Comparison of ENCODE assay signal across 15 cellular contexts in the genomic region with DNA sequence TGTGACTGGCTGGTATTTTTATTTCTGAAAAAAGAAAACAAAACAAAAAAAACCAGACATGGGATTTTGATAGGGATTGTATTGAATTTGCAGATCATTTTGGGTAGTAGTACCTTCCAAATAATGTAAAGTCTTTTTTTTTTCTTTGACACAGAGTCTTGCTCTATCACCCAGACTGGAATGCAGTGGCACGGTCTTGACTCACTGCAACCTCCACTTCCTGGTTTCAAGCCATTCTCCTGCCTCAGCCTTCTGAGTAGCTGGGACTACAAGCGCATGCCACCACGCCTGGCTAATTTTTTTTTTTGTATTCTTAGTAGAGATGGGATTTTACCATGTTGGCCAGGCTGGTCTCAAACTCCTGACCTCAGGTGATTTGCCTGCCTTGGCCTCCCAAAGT. TPM values are rescaled to one million over a fixed set of nuclear protein-coding genes. Genes with fewer than 3 reads are reported as not detected.
A peak's percentile ranks its signal among the peaks of the same experiment; 100 is the strongest.
DNase-seq lines count a peak whose midpoint lies in the region; ATAC-seq and TF ChIP-seq lines count a peak whose summit lies in the region.
"Had no signal": no experiment of that assay in that cellular context is flagged by ENCODE, and none has a peak within 500 bp of the region (broad histone marks: within the 10 kb centered on the region; RNA-seq: fewer than 3 reads in every experiment).

No MANE protein-coding gene starts in this region.

- H3K27ac Mint-ChIP-seq in activated naive CD4-positive, alpha-beta T cell treated with anti-CD3 and anti-CD28 coated beads for 36 hours, result peak overlapping the region; percentile 30
- peak overlapping the region; percentile 56 for H3K27ac Mint-ChIP-seq in stimulated activated naive B cell treated with anti-CD40 and anti-IgM and Interleukin-4, amounts not matched to agents 10 μg/mL and 1 μg/mL and 100 μg/mL, for 72 hours
- H3K27ac Mint-ChIP-seq: HFFc6 had no signal

- peaks cover 41% of the 10 kb centered on the region for H3K4me1 Mint-ChIP-seq in activated naive CD4-positive, alpha-beta T cell treated with anti-CD3 and anti-CD28 coated beads for 36 hours (ENCODE audit: low read depth)
- H3K4me1 Mint-ChIP-seq in stimulated activated naive B cell treated with anti-CD40 and anti-IgM and Interleukin-4, amounts not matched to agents 10 μg/mL and 1 μg/mL and 100 μg/mL, for 72 hours, result peaks cover 21 to 50% of the 10 kb centered on the region in 2 donors

- H3K4me3 ChIP-seq in epithelial cell of esophagus (ENCODE audit: low read length), result no peak overlapping the region
- H3K4me3 ChIP-seq: BLaER1, K562 had no signal

- TF ChIP-seq CTCF in epithelial cell of esophagus (IDR thresholded peaks at IDR 0.05; ENCODE audit: insufficient read depth, low read depth, low read length, missing control alignments), result no peak

- H3K27me3 Mint-ChIP-seq in activated naive CD4-positive, alpha-beta T cell treated with anti-CD3 and anti-CD28 coated beads for 36 hours (ENCODE audit: low read depth), result no peaks in the 10 kb centered on the region
- no peaks in the 10 kb centered on the region for H3K27me3 Mint-ChIP-seq in stimulated activated naive B cell treated with anti-CD40 and anti-IgM and Interleukin-4, amounts not matched to agents 10 μg/mL and 1 μg/mL and 100 μg/mL, for 72 hours

- DNase-seq in activated naive CD4-positive, alpha-beta T cell treated with anti-CD3 and anti-CD28 coated beads for 36 hours, result no peak
- no peak for DNase-seq in activated naive CD4-positive, alpha-beta T cell treated with anti-CD3 and anti-CD28 coated beads, Interleukin-2, amount 50 U/mL, for 16 hours
- DNase-seq in ELR (ENCODE audit: low read depth) (peak; percentile 40), epithelial cell of esophagus (ENCODE audit: low read depth) (peak; percentile 39), superior temporal gyrus (ENCODE audit: extremely low spot score) (no peak)
- no peak for DNase-seq in stimulated activated naive B cell treated with anti-CD40 and anti-IgM and Interleukin-4, amounts not matched to agents 10 μg/mL and 1 μg/mL and 100 μg/mL, for 72 hours
- no peak for DNase-seq in effector CD8-positive, alpha-beta T cell (lab: John Stamatoyannopoulos, UW)
- DNase-seq: DMS 273 treated with DMSO at 0.1 percent for 48 hours, HFFc6, NCI-H1436 treated with DMSO at 0.1 percent for 48 hours, NCI-H2081 treated with DMSO at 0.1 percent for 48 hours, NCI-H524, SHP77 treated with DMSO at 0.1 percent for 48 hours had no signal

- H3K36me3 Mint-ChIP-seq in activated naive CD4-positive, alpha-beta T cell treated with anti-CD3 and anti-CD28 coated beads for 36 hours (ENCODE audit: low read depth), result peaks cover 77% of the 10 kb centered on the region
- H3K36me3 Mint-ChIP-seq in stimulated activated naive B cell treated with anti-CD40 and anti-IgM and Interleukin-4, amounts not matched to agents 10 μg/mL and 1 μg/mL and 100 μg/mL, for 72 hours, result peaks cover 52 to 57% of the 10 kb centered on the region in 2 donors

- CTCF ChIA-PET in activated naive CD4-positive, alpha-beta T cell treated with anti-CD3 and anti-CD28 coated beads for 36 hours (lab: Charles Lee), result no interaction called here

- ATAC-seq in stimulated activated naive B cell treated with anti-CD40 and anti-IgM and Interleukin-4, amounts not matched to agents 10 μg/mL and 1 μg/mL and 100 μg/mL, for 72 hours (replicated peaks), result no peak
- ATAC-seq: K562 had no signal

- intact Hi-C loops in activated naive CD4-positive, alpha-beta T cell treated with anti-CD3 and anti-CD28 coated beads for 36 hours (cut with micrococcal nuclease), result no loop called here

- H3K9me3 Mint-ChIP-seq in activated naive CD4-positive, alpha-beta T cell treated with anti-CD3 and anti-CD28 coated beads for 36 hours, result peaks cover 41% of the 10 kb centered on the region
- H3K9me3 Mint-ChIP-seq in stimulated activated naive B cell treated with anti-CD40 and anti-IgM and Interleukin-4, amounts not matched to agents 10 μg/mL and 1 μg/mL and 100 μg/mL, for 72 hours, result peaks cover 5 to 8% of the 10 kb centered on the region in 2 donors

- H3K4me3 Mint-ChIP-seq in activated naive CD4-positive, alpha-beta T cell treated with anti-CD3 and anti-CD28 coated beads for 36 hours, result no peak overlapping the region
- no peak overlapping the region for H3K4me3 Mint-ChIP-seq in stimulated activated naive B cell treated with anti-CD40 and anti-IgM and Interleukin-4, amounts not matched to agents 10 μg/mL and 1 μg/mL and 100 μg/mL, for 72 hours
- H3K4me3 Mint-ChIP-seq: HFFc6 had no signal

RNA-seq across cellular contexts. Expression of a gene that starts 4.2 kb away (rescaled TPM):
- 10 to 100 TPM; 51.8 to 54.3 TPM for total RNA-seq in activated naive CD4-positive, alpha-beta T cell treated with anti-CD3 and anti-CD28 coated beads for 36 hours

RNA-seq across cellular contexts. Expression of a gene that starts 9.3 kb away (rescaled TPM):
- 10 to 100 TPM; 48.7 to 55.1 TPM for total RNA-seq in activated naive CD4-positive, alpha-beta T cell treated with anti-CD3 and anti-CD28 coated beads for 36 hours

RNA-seq across cellular contexts. Expression of a gene that starts 29.4 kb away (rescaled TPM):
- 10 to 100 TPM; 38.7 to 40.6 TPM for total RNA-seq in activated naive CD4-positive, alpha-beta T cell treated with anti-CD3 and anti-CD28 coated beads for 36 hours

RNA-seq across cellular contexts. Expression of a gene that starts 44.8 kb away (rescaled TPM):
- 10 to 100 TPM; 20.2 to 20.7 TPM for total RNA-seq in activated naive CD4-positive, alpha-beta T cell treated with anti-CD3 and anti-CD28 coated beads for 36 hours

RNA-seq across cellular contexts. Expression of a gene that starts 54.3 kb away (rescaled TPM):
- total RNA-seq in activated naive CD4-positive, alpha-beta T cell treated with anti-CD3 and anti-CD28 coated beads for 36 hours, result 10 to 100 TPM; 13.5 to 17.5 TPM

Comparison
In these comparisons a context has a peak if more than half of its experiments do, and no peak if none do; other contexts are left out.
1. DNase-seq: peak in ELR (single experiment) and epithelial cell of esophagus (single experiment); none in activated naive CD4-positive, alpha-beta T cell treated with anti-CD3 and anti-CD28 coated beads for 36 hours (single experiment), activated naive CD4-positive, alpha-beta T cell treated with anti-CD3 and anti-CD28 coated beads, Interleukin-2, amount 50 U/mL, for 16 hours (single experiment), stimulated activated naive B cell treated with anti-CD40 and anti-IgM and Interleukin-4, amounts not matched to agents 10 μg/mL and 1 μg/mL and 100 μg/mL, for 72 hours (single experiment), effector CD8-positive, alpha-beta T cell (single experiment) and superior temporal gyrus (single experiment).